ENCODE assay signal across 8 cellular contexts in genomic region chr4:118265312-118266144, GRCh38.
DNase-seq lines count a peak whose midpoint lies in the region; ATAC-seq, FAIRE-seq and TF ChIP-seq lines count a peak whose summit lies in the region.

No MANE protein-coding gene starts in this region.

- TF ChIP-seq EP300 in stomach (IDR thresholded peaks at IDR 0.05): no peak

- no peaks in the 10 kb centered on the region for H4K20me1 ChIP-seq in OCI-LY7 (ENCODE audit: insufficient read depth, low read length)

- WGBS in stomach, 5 donors: 10 to 38% (median 19%) methylated on average over 13 to 64 of the region's 64 CpGs

- H3K27ac ChIP-seq in kidney (ENCODE audit: low read depth in 2 of 2, low read length in 2 of 2): no peak overlapping the region
- H3K27ac ChIP-seq in stomach: peak overlapping the region; percentile 22 to 75 (median 47)
- H3K27ac ChIP-seq in OCI-LY7 (ENCODE audit: low read depth, low read length, poor library complexity, severe bottlenecking): no peak overlapping the region

- no peaks in the 10 kb centered on the region for H3K36me3 ChIP-seq in kidney (ENCODE audit: control insufficient read depth in 1 of 2, insufficient read depth in 2 of 2, low read length in 2 of 2)
- no peaks in the 10 kb centered on the region for H3K36me3 ChIP-seq in stomach
- H3K36me3 ChIP-seq in OCI-LY7 (ENCODE audit: insufficient read depth, low read length): no peaks in the 10 kb centered on the region

- POLR2A ChIA-PET in OCI-LY7 (lab: Charles Lee): interaction anchor here (0.5 kb wide), 1 partner anchor 760 kb away, joined by 3 read pairs; no protein-coding TSS in a partner anchor

- CTCF ChIA-PET in OCI-LY7 (lab: Charles Lee; ENCODE audit: unreplicated experiment): no interaction called here

- H3K27me3 ChIP-seq in stomach: peaks cover 0 to 6% (median 0%) of the 10 kb centered on the region in 3 donors

- FAIRE-seq in kidney (lab: Jason Lieb, UNC) (no peak), RCC 7860 (lab: Jason Lieb, UNC) (no peak)

- no peak overlapping the region for H3K4me2 ChIP-seq in OCI-LY7 (ENCODE audit: low read length)

- H3K27me3 Mint-ChIP-seq in activated naive CD8-positive, alpha-beta T cell treated with anti-CD3 and anti-CD28 coated beads for 36 hours: peaks cover 7% of the 10 kb centered on the region

- intact Hi-C loops in kidney (cut with DNase I) (no loop called here), stomach (cut with DNase I; ENCODE audit: low total_unique reads) (no loop called here), OCI-LY7 (cut with micrococcal nuclease; ENCODE audit: unreplicated experiment) (no loop called here)

- peaks cover under 1% of the 10 kb centered on the region for H3K4me1 Mint-ChIP-seq in activated naive CD8-positive, alpha-beta T cell treated with anti-CD3 and anti-CD28 coated beads for 36 hours

- H3K4me3 ChIP-seq in AG10803 (ENCODE audit: low read length) (peak overlapping the region; percentile 50), kidney (ENCODE audit: low read length in 2 of 2) (peak overlapping the region; percentile 57 to 61), stomach (peak overlapping the region; percentile 51 to 66 (median 60)), OCI-LY7 (ENCODE audit: low read depth, low read length, poor library complexity, severe bottlenecking) (no peak overlapping the region)

- no peaks in the 10 kb centered on the region for H3K9me2 ChIP-seq in OCI-LY7 (ENCODE audit: insufficient read depth, low read length)

- H3K9me3 ChIP-seq in kidney (ENCODE audit: control insufficient read depth in 1 of 2, low read length in 2 of 2): no peaks in the 10 kb centered on the region
- H3K9me3 ChIP-seq in stomach: no peaks in the 10 kb centered on the region
- no peaks in the 10 kb centered on the region for H3K9me3 ChIP-seq in OCI-LY7 (ENCODE audit: low read length)

- peak overlapping the region; percentile 69 for H3K4me3 Mint-ChIP-seq in activated naive CD8-positive, alpha-beta T cell treated with anti-CD3 and anti-CD28 coated beads for 36 hours

- no peak overlapping the region for H3K9ac ChIP-seq in kidney (ENCODE audit: low read length in 2 of 2)

- DNase-seq in AG10803 (ENCODE audit: low read depth) (no peak), kidney (peak; percentile 79), stomach (peak; percentile 51), HuH-7 (ENCODE audit: low spot score) (no peak), OCI-LY7 (ENCODE audit: low spot score) (no peak), RCC 7860 (ENCODE audit: low spot score) (no peak)
- DNase-seq in activated naive CD8-positive, alpha-beta T cell treated with anti-CD3 and anti-CD28 coated beads for 36 hours: peak; percentile 50

- peak; percentile 71 for ATAC-seq in HG02870 (IDR thresholded peaks at IDR 0.05; ENCODE audit: unreplicated experiment)

- TF ChIP-seq CTCF in AG10803 (conservative IDR thresholded peaks at IDR 0.05; ENCODE audit: low read length) (no peak), kidney (IDR thresholded peaks at IDR 0.05; ENCODE audit: borderline replicate concordance, extremely low read depth, insufficient read depth) (no peak), stomach (IDR thresholded peaks at IDR 0.05) (no peak), OCI-LY7 (conservative IDR thresholded peaks at IDR 0.05; ENCODE audit: low read length) (no peak)

- H3K36me3 Mint-ChIP-seq in activated naive CD8-positive, alpha-beta T cell treated with anti-CD3 and anti-CD28 coated beads for 36 hours: peaks cover 2% of the 10 kb centered on the region

- BruUV-seq in OCI-LY7 (replicated peaks; lab: Mats Ljungman, UMichigan): no TSS peak

- H3K4me1 ChIP-seq in kidney (ENCODE audit: control insufficient read depth in 1 of 2, insufficient read depth in 1 of 2, low read depth in 1 of 2, low read length in 2 of 2) (no peaks in the 10 kb centered on the region), stomach (peaks cover 0 to 9% (median 0%) of the 10 kb centered on the region in 4 donors), OCI-LY7 (ENCODE audit: insufficient read depth, low read length, poor library complexity, severe bottlenecking) (no peaks in the 10 kb centered on the region)

- no peak overlapping the region for H3K27ac Mint-ChIP-seq in activated naive CD8-positive, alpha-beta T cell treated with anti-CD3 and anti-CD28 coated beads for 36 hours

- TF ChIP-seq POLR2A in stomach (IDR thresholded peaks at IDR 0.05): no peak

- H3K79me2 ChIP-seq in OCI-LY7 (ENCODE audit: insufficient read depth, low read depth, low read length): no peaks in the 10 kb centered on the region

- H2AFZ ChIP-seq in OCI-LY7 (ENCODE audit: low read length): no peak overlapping the region

- H3K9me3 Mint-ChIP-seq in activated naive CD8-positive, alpha-beta T cell treated with anti-CD3 and anti-CD28 coated beads for 36 hours: no peaks in the 10 kb centered on the region

Comparison
In these comparisons a context has a peak if more than half of its experiments do, and no peak if none do; other contexts are left out.
1. DNase-seq: peak in activated naive CD8-positive, alpha-beta T cell treated with anti-CD3 and anti-CD28 coated beads for 36 hours (single experiment), kidney (single experiment) and stomach (single experiment); none in AG10803 (single experiment), HuH-7 (single experiment), OCI-LY7 (single experiment) and RCC 7860 (single experiment).
2. H3K27ac ChIP-seq: peak in stomach (5 of 5); none in kidney (0 of 2) and OCI-LY7 (single experiment).